Comparison of ENCODE assay signal across 8 cellular contexts in genomic region chr20:36865076-36865860, GRCh38. TPM values are rescaled to one million over a fixed set of nuclear protein-coding genes. Genes with fewer than 3 reads are reported as not detected.
DNase-seq lines count a peak whose midpoint lies in the region; ATAC-seq and TF ChIP-seq lines count a peak whose summit lies in the region.
"Had no signal": no experiment of that assay in that cellular context is flagged by ENCODE, and none has a peak within 500 bp of the region (broad histone marks: within the 10 kb centered on the region; RNA-seq: fewer than 3 reads in every experiment).

No MANE protein-coding gene starts in this region.

- DNase-seq in NCI-H345 (lab: John Stamatoyannopoulos, UW) (peak; percentile 72), C1 segment of cervical spinal cord (lab: John Stamatoyannopoulos, UW) (no peak), upper lobe of left lung (no peak), GM19238 (ENCODE audit: insufficient read length, low spot score) (no peak)
- DNase-seq: NK-92 treated with Interleukin-12 subunit alpha and Interleukin-12 subunit beta, amount 100 ng/mL, for 24 hours had no signal

- TF ChIP-seq EP300 in upper lobe of left lung (IDR thresholded peaks at IDR 0.05), result no peak

- H3K36me3 ChIP-seq in ES-I3 (ENCODE audit: insufficient read depth, low read length) (no peaks in the 10 kb centered on the region), parathyroid adenoma (ENCODE audit: control insufficient read depth, insufficient read depth, low read length) (no peaks in the 10 kb centered on the region), upper lobe of left lung (no peaks in the 10 kb centered on the region)

- H3K4me3 ChIP-seq in parathyroid adenoma (ENCODE audit: low read depth, low read length), result no peak overlapping the region
- no peak overlapping the region for H3K4me3 ChIP-seq in upper lobe of left lung

- intact Hi-C loops in dendritic cell treated with granulocyte-macrophage colony-stimulating factor and Interleukin-4, amounts not matched to agents 40 ng/mL and 50 ng/mL, for 4 days (cut with micrococcal nuclease), result loop anchor here (10.0 kb wide), 2 partner anchors 90 to 250 kb away; partner anchors contain the start of gene DSN1

- peaks cover 14% of the 10 kb centered on the region for H3K36me3 Mint-ChIP-seq in dendritic cell treated with granulocyte-macrophage colony-stimulating factor and Interleukin-4, amounts not matched to agents 40 ng/mL and 50 ng/mL, for 4 days (ENCODE audit: low read depth)

- ATAC-seq in upper lobe of left lung (ENCODE audit: low FRiP score in 2 of 2), result no peak

- TF ChIP-seq CTCF in parathyroid adenoma (IDR thresholded peaks at IDR 0.05) (no peak), upper lobe of left lung (IDR thresholded peaks at IDR 0.05) (no peak)

- no peaks in the 10 kb centered on the region for H3K9me3 ChIP-seq in ES-I3 (ENCODE audit: control insufficient read depth, insufficient read depth, low read length)
- no peaks in the 10 kb centered on the region for H3K9me3 ChIP-seq in parathyroid adenoma (ENCODE audit: control insufficient read depth, low read length)
- no peaks in the 10 kb centered on the region for H3K9me3 ChIP-seq in upper lobe of left lung

- H2AFZ ChIP-seq in parathyroid adenoma, result peak overlapping the region; percentile 94

- no peaks in the 10 kb centered on the region for H3K27me3 ChIP-seq in parathyroid adenoma (ENCODE audit: control insufficient read depth, insufficient read depth, low read length)
- H3K27me3 ChIP-seq in upper lobe of left lung, result no peaks in the 10 kb centered on the region

- WGBS in upper lobe of left lung, 2 donors, result 73 to 75% methylated on average over 7 to 8 of the region's 9 CpGs

- peak overlapping the region; percentile 82 for H3K4me3 Mint-ChIP-seq in dendritic cell treated with granulocyte-macrophage colony-stimulating factor and Interleukin-4, amounts not matched to agents 40 ng/mL and 50 ng/mL, for 4 days

- H3K9ac ChIP-seq in ES-I3 (ENCODE audit: low read depth, low read length) (peak overlapping the region; percentile 74; the same call in 1 of the 2 replicates), parathyroid adenoma (no peak overlapping the region)

- H3K27ac Mint-ChIP-seq in dendritic cell treated with granulocyte-macrophage colony-stimulating factor and Interleukin-4, amounts not matched to agents 40 ng/mL and 50 ng/mL, for 4 days, result peak overlapping the region; percentile 79

- peaks cover 23% of the 10 kb centered on the region for H3K27me3 Mint-ChIP-seq in dendritic cell treated with granulocyte-macrophage colony-stimulating factor and Interleukin-4, amounts not matched to agents 40 ng/mL and 50 ng/mL, for 4 days

- no peak overlapping the region for H3K4me2 ChIP-seq in parathyroid adenoma (ENCODE audit: low read length)

- H3K4me1 ChIP-seq in ES-I3 (ENCODE audit: insufficient read depth, low read length) (peaks cover 19% of the 10 kb centered on the region), parathyroid adenoma (peaks cover 6% of the 10 kb centered on the region), upper lobe of left lung (peaks cover 20 to 42% (median 32%) of the 10 kb centered on the region in 4 donors)

- peaks cover 53% of the 10 kb centered on the region for H3K4me1 Mint-ChIP-seq in dendritic cell treated with granulocyte-macrophage colony-stimulating factor and Interleukin-4, amounts not matched to agents 40 ng/mL and 50 ng/mL, for 4 days (ENCODE audit: low read depth)

- H3K79me2 ChIP-seq in parathyroid adenoma, result peaks cover 14% of the 10 kb centered on the region

- no peak for TF ChIP-seq POLR2A in upper lobe of left lung (IDR thresholded peaks at IDR 0.05)

- H3K9me3 Mint-ChIP-seq in dendritic cell treated with granulocyte-macrophage colony-stimulating factor and Interleukin-4, amounts not matched to agents 40 ng/mL and 50 ng/mL, for 4 days, result no peaks in the 10 kb centered on the region

- H3K27ac ChIP-seq in parathyroid adenoma (no peak overlapping the region), upper lobe of left lung (peak overlapping the region in 2 of 4 donors; percentile 24 to 86)

RNA-seq across cellular contexts. Expression of gene TLDC2, which starts 10.7 kb away (rescaled TPM):
- total RNA-seq in upper lobe of left lung, result 1 to 10 TPM in 1 of 6 donors, under 1 TPM in 2, not detected in 3; 0.31 to 1.3 (median 0.61) TPM
